In genomic region chr4:6986067-6986780, GRCh38 we compare ENCODE assay signal across 8 cellular contexts. TPM values are rescaled to one million over a fixed set of nuclear protein-coding genes. Genes with fewer than 3 reads are reported as not detected.
DNase-seq lines count a peak whose midpoint lies in the region; ATAC-seq and TF ChIP-seq lines count a peak whose summit lies in the region.

No MANE protein-coding gene starts in this region.

- peaks cover 0 to 51% (median 14%) of the 10 kb centered on the region in 4 donors for H3K4me1 ChIP-seq in Peyer's patch
- H3K4me1 ChIP-seq in effector memory CD4-positive, alpha-beta T cell (ENCODE audit: control insufficient read depth, insufficient read depth, low read length, poor library complexity, severe bottlenecking): peaks cover 20% of the 10 kb centered on the region
- peaks cover 44% of the 10 kb centered on the region for H3K4me1 ChIP-seq in upper lobe of right lung

- CTCF ChIA-PET in activated CD8-positive, alpha-beta memory T cell treated with anti-CD3 and anti-CD28 coated beads, Interleukin-2, amount 10 ng/mL, durations not matched to agents 7 days and 5 days (lab: Charles Lee): interaction anchor here (0.9 to 3.3 kb wide), 9 partner anchors 12 to 113 kb away, joined by 3 to 26 read pairs (median 6); partner anchors contain the start of genes GRPEL1 and TADA2B

- DNase-seq in activated CD8-positive, alpha-beta memory T cell treated with anti-CD3 and anti-CD28 coated beads, Interleukin-2, amount 10 ng/mL, durations not matched to agents 7 days and 5 days: no peak
- DNase-seq in activated CD8-positive, alpha-beta memory T cell treated with anti-CD3 and anti-CD28 coated beads, Interleukin-2, amount 50 U/mL, for 48 hours: no peak
- peak in 1 of 3 donors; percentile 56 for DNase-seq in Peyer's patch
- DNase-seq in effector memory CD4-positive, alpha-beta T cell: no peak
- no peak for DNase-seq in mesothelial cell of epicardium (ENCODE audit: low spot score in 2 of 2, unreplicated experiment in 2 of 2)
- DNase-seq in upper lobe of right lung: no peak
- DNase-seq in stimulated activated naive CD4-positive, alpha-beta T cell treated with Interleukin-2 at 50 U/mL for 16 hours (lab: John Stamatoyannopoulos, UW): no peak

- TF ChIP-seq POLR2A in Peyer's patch (IDR thresholded peaks at IDR 0.05): no peak

- no peaks in the 10 kb centered on the region for H3K36me3 ChIP-seq in Peyer's patch
- no peaks in the 10 kb centered on the region for H3K36me3 ChIP-seq in effector memory CD4-positive, alpha-beta T cell (ENCODE audit: control insufficient read depth, insufficient read depth, low read length)
- H3K36me3 ChIP-seq in upper lobe of right lung: no peaks in the 10 kb centered on the region

- peaks cover 7% of the 10 kb centered on the region for H3K36me3 Mint-ChIP-seq in activated CD8-positive, alpha-beta memory T cell treated with anti-CD3 and anti-CD28 coated beads, Interleukin-2, amount 10 ng/mL, durations not matched to agents 7 days and 5 days
- no peaks in the 10 kb centered on the region for H3K36me3 Mint-ChIP-seq in mesothelial cell of epicardium

- ATAC-seq in activated CD8-positive, alpha-beta memory T cell treated with anti-CD3 and anti-CD28 coated beads, Interleukin-2, amount 10 ng/mL, durations not matched to agents 7 days and 5 days: no peak
- peak; percentile 27 for ATAC-seq in HG02852 (IDR thresholded peaks at IDR 0.05; ENCODE audit: unreplicated experiment)
- ATAC-seq in upper lobe of right lung: peak; percentile 31

- intact Hi-C loops in upper lobe of right lung (cut with DNase I): no loop called here

- peak overlapping the region; percentile 90 for H3K27ac Mint-ChIP-seq in activated CD8-positive, alpha-beta memory T cell treated with anti-CD3 and anti-CD28 coated beads, Interleukin-2, amount 10 ng/mL, durations not matched to agents 7 days and 5 days
- peak overlapping the region; percentile 99 for H3K27ac Mint-ChIP-seq in mesothelial cell of epicardium

- no peak for TF ChIP-seq CTCF in Peyer's patch (IDR thresholded peaks at IDR 0.05)
- TF ChIP-seq CTCF in mesothelial cell of epicardium (IDR thresholded peaks at IDR 0.05; ENCODE audit: unreplicated experiment): no peak
- no peak for TF ChIP-seq CTCF in upper lobe of right lung (IDR thresholded peaks at IDR 0.05)

- H3K4me3 Mint-ChIP-seq in activated CD8-positive, alpha-beta memory T cell treated with anti-CD3 and anti-CD28 coated beads, Interleukin-2, amount 10 ng/mL, durations not matched to agents 7 days and 5 days: peak overlapping the region; percentile 92
- H3K4me3 Mint-ChIP-seq in mesothelial cell of epicardium: peak overlapping the region; percentile 90

- peaks cover 66% of the 10 kb centered on the region for H3K4me1 Mint-ChIP-seq in activated CD8-positive, alpha-beta memory T cell treated with anti-CD3 and anti-CD28 coated beads, Interleukin-2, amount 10 ng/mL, durations not matched to agents 7 days and 5 days
- peaks cover 50% of the 10 kb centered on the region for H3K4me1 Mint-ChIP-seq in mesothelial cell of epicardium

- no peaks in the 10 kb centered on the region for H3K27me3 ChIP-seq in Peyer's patch
- H3K27me3 ChIP-seq in effector memory CD4-positive, alpha-beta T cell (replicated peaks; ENCODE audit: control insufficient read depth, insufficient read depth, low read length, poor library complexity, severe bottlenecking): no peaks in the 10 kb centered on the region
- H3K27me3 ChIP-seq in upper lobe of right lung: no peaks in the 10 kb centered on the region

- H3K4me3 ChIP-seq in Peyer's patch (peak overlapping the region; percentile 76 to 90 (median 86)), upper lobe of right lung (peak overlapping the region; percentile 66)
- peak overlapping the region; percentile 68 for H3K4me3 ChIP-seq in effector memory CD4-positive, alpha-beta T cell (ENCODE audit: insufficient read depth, low read depth, low read length, poor library complexity, severe bottlenecking)

- no peaks in the 10 kb centered on the region for H3K9me3 ChIP-seq in Peyer's patch
- H3K9me3 ChIP-seq in effector memory CD4-positive, alpha-beta T cell (ENCODE audit: control insufficient read depth, low read length): no peaks in the 10 kb centered on the region
- H3K9me3 ChIP-seq in upper lobe of right lung: no peaks in the 10 kb centered on the region

- H3K9me3 Mint-ChIP-seq in activated CD8-positive, alpha-beta memory T cell treated with anti-CD3 and anti-CD28 coated beads, Interleukin-2, amount 10 ng/mL, durations not matched to agents 7 days and 5 days (ENCODE audit: low read depth): no peaks in the 10 kb centered on the region
- no peaks in the 10 kb centered on the region for H3K9me3 Mint-ChIP-seq in mesothelial cell of epicardium

- peak overlapping the region; percentile 90 to 92 (median 90) for H3K27ac ChIP-seq in Peyer's patch
- peak overlapping the region; percentile 87 for H3K27ac ChIP-seq in effector memory CD4-positive, alpha-beta T cell (ENCODE audit: insufficient read depth, low read length, poor library complexity, severe bottlenecking)
- H3K27ac ChIP-seq in upper lobe of right lung: peak overlapping the region; percentile 86

- H3K27me3 Mint-ChIP-seq in activated CD8-positive, alpha-beta memory T cell treated with anti-CD3 and anti-CD28 coated beads, Interleukin-2, amount 10 ng/mL, durations not matched to agents 7 days and 5 days: no peaks in the 10 kb centered on the region
- no peaks in the 10 kb centered on the region for H3K27me3 Mint-ChIP-seq in mesothelial cell of epicardium (ENCODE audit: low read depth)

RNA-seq across cellular contexts. Expression of gene TADA2B, which starts 56.9 kb away (rescaled TPM):
- total RNA-seq in activated CD8-positive, alpha-beta memory T cell treated with anti-CD3 and anti-CD28 coated beads, Interleukin-2, amount 10 ng/mL, durations not matched to agents 7 days and 5 days: 10 to 100 TPM; 16.9 to 21.4 TPM
- total RNA-seq in Peyer's patch (10 to 100 TPM; 23.1 to 31.4 (median 27.8) TPM), mesothelial cell of epicardium (16.5 to 19.0 TPM (median 17.4 TPM) in 3 replicates), upper lobe of right lung (23.2 TPM)
